Comparison of ENCODE assay signal across 1 cellular context in genomic region chr13:103568314-103568713, GRCh38.
A peak's percentile ranks its signal among the peaks of the same experiment; 100 is the strongest.
TF ChIP-seq lines count a peak whose summit lies in the region.

No MANE protein-coding gene starts in this region.

TF ChIP-seq in GM12878, 131 proteins besides CTCF, POLR2A, EP300 and RAD21 (continued from another document):
- TF ChIP-seq, protein P1, sequence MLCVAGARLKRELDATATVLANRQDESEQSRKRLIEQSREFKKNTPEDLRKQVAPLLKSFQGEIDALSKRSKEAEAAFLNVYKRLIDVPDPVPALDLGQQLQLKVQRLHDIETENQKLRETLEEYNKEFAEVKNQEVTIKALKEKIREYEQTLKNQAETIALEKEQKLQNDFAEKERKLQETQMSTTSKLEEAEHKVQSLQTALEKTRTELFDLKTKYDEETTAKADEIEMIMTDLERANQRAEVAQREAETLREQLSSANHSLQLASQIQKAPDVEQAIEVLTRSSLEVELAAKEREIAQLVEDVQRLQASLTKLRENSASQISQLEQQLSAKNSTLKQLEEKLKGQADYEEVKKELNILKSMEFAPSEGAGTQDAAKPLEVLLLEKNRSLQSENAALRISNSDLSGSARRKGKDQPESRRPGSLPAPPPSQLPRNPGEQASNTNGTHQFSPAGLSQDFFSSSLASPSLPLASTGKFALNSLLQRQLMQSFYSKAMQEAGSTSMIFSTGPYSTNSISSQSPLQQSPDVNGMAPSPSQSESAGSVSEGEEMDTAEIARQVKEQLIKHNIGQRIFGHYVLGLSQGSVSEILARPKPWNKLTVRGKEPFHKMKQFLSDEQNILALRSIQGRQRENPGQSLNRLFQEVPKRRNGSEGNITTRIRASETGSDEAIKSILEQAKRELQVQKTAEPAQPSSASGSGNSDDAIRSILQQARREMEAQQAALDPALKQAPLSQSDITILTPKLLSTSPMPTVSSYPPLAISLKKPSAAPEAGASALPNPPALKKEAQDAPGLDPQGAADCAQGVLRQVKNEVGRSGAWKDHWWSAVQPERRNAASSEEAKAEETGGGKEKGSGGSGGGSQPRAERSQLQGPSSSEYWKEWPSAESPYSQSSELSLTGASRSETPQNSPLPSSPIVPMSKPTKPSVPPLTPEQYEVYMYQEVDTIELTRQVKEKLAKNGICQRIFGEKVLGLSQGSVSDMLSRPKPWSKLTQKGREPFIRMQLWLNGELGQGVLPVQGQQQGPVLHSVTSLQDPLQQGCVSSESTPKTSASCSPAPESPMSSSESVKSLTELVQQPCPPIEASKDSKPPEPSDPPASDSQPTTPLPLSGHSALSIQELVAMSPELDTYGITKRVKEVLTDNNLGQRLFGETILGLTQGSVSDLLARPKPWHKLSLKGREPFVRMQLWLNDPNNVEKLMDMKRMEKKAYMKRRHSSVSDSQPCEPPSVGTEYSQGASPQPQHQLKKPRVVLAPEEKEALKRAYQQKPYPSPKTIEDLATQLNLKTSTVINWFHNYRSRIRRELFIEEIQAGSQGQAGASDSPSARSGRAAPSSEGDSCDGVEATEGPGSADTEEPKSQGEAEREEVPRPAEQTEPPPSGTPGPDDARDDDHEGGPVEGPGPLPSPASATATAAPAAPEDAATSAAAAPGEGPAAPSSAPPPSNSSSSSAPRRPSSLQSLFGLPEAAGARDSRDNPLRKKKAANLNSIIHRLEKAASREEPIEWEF (IDR thresholded peaks at IDR 0.05; ENCODE audit: insufficient replicate concordance, low read depth, low read length): no peak
- TF ChIP-seq ATF7 (IDR thresholded peaks at IDR 0.05; ENCODE audit: low read depth) (0 out of 2 replicates have a peak, but pooled peaks have one; percentile 13), CREM (IDR thresholded peaks at IDR 0.05; ENCODE audit: low read depth) (peak; percentile 18; the same call in 1 of the 2 replicates), MTA2 (IDR thresholded peaks at IDR 0.05; ENCODE audit: low read depth) (0 out of 2 replicates have a peak, but pooled peaks have one; percentile 30), ATF2 (IDR thresholded peaks at IDR 0.05; ENCODE audit: low read length) (no peak; the same call in 1 of the 2 replicates), SMAD5 (IDR thresholded peaks at IDR 0.05; ENCODE audit: low read depth) (no peak), NFIC (IDR thresholded peaks at IDR 0.05; ENCODE audit: low read depth, low read length) (peak; percentile 24; the same call in 1 of the 2 replicates), MXI1 (IDR thresholded peaks at IDR 0.05; ENCODE audit: low read depth, low read length) (no peak), ZZZ3 (IDR thresholded peaks at IDR 0.05; ENCODE audit: control insufficient read depth, insufficient read length, low read depth) (no peak), CBX5 (IDR thresholded peaks at IDR 0.05; ENCODE audit: low read depth) (no peak), IKZF2 (IDR thresholded peaks at IDR 0.05) (no peak), RELB (IDR thresholded peaks at IDR 0.05; ENCODE audit: low read depth) (peak; percentile 69; the same call in 1 of the 2 replicates), NFXL1 (IDR thresholded peaks at IDR 0.05; ENCODE audit: borderline replicate concordance) (no peak), STAT1 (conservative IDR thresholded peaks at IDR 0.05) (no peak), RUNX3 (IDR thresholded peaks at IDR 0.05; ENCODE audit: low read length) (peak; percentile 14; the same call in 1 of the 2 replicates), FOXM1 (IDR thresholded peaks at IDR 0.05; ENCODE audit: low read depth, low read length) (no peak), DPF2 (IDR thresholded peaks at IDR 0.05) (0 out of 2 replicates have a peak, but pooled peaks have one; percentile 37), SP1 (IDR thresholded peaks at IDR 0.05; ENCODE audit: low read depth, low read length) (no peak), PRDM15 (CRISPR knock-in tag; IDR thresholded peaks at IDR 0.05) (no peak), ZNF384 (IDR thresholded peaks at IDR 0.05; ENCODE audit: borderline replicate concordance, low read depth, low read length) (no peak), BRCA1 (IDR thresholded peaks at IDR 0.05; ENCODE audit: low read depth, low read length) (no peak), ELK1 (IDR thresholded peaks at IDR 0.05; ENCODE audit: low read depth, low read length) (no peak), MEF2B (IDR thresholded peaks at IDR 0.05; ENCODE audit: partially characterized antibody, poor library complexity, severe bottlenecking) (peak; percentile 71), SUZ12 (IDR thresholded peaks at IDR 0.05; ENCODE audit: unreplicated experiment) (no peak), MEF2A (IDR thresholded peaks at IDR 0.05; ENCODE audit: insufficient read depth, low read depth, low read length) (peak; percentile 65; the same call in 1 of the 2 replicates)
- TF ChIP-seq, protein P2, sequence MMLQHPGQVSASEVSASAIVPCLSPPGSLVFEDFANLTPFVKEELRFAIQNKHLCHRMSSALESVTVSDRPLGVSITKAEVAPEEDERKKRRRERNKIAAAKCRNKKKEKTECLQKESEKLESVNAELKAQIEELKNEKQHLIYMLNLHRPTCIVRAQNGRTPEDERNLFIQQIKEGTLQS (IDR thresholded peaks at IDR 0.05; ENCODE audit: borderline replicate concordance, extremely low read depth, low read depth, low read length): no peak
- TF ChIP-seq, protein P3, sequence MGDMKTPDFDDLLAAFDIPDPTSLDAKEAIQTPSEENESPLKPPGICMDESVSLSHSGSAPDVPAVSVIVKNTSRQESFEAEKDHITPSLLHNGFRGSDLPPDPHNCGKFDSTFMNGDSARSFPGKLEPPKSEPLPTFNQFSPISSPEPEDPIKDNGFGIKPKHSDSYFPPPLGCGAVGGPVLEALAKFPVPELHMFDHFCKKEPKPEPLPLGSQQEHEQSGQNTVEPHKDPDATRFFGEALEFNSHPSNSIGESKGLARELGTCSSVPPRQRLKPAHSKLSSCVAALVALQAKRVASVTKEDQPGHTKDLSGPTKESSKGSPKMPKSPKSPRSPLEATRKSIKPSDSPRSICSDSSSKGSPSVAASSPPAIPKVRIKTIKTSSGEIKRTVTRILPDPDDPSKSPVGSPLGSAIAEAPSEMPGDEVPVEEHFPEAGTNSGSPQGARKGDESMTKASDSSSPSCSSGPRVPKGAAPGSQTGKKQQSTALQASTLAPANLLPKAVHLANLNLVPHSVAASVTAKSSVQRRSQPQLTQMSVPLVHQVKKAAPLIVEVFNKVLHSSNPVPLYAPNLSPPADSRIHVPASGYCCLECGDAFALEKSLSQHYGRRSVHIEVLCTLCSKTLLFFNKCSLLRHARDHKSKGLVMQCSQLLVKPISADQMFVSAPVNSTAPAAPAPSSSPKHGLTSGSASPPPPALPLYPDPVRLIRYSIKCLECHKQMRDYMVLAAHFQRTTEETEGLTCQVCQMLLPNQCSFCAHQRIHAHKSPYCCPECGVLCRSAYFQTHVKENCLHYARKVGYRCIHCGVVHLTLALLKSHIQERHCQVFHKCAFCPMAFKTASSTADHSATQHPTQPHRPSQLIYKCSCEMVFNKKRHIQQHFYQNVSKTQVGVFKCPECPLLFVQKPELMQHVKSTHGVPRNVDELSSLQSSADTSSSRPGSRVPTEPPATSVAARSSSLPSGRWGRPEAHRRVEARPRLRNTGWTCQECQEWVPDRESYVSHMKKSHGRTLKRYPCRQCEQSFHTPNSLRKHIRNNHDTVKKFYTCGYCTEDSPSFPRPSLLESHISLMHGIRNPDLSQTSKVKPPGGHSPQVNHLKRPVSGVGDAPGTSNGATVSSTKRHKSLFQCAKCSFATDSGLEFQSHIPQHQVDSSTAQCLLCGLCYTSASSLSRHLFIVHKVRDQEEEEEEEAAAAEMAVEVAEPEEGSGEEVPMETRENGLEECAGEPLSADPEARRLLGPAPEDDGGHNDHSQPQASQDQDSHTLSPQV (IDR thresholded peaks at IDR 0.05): no peak
